In the genomic region with DNA sequence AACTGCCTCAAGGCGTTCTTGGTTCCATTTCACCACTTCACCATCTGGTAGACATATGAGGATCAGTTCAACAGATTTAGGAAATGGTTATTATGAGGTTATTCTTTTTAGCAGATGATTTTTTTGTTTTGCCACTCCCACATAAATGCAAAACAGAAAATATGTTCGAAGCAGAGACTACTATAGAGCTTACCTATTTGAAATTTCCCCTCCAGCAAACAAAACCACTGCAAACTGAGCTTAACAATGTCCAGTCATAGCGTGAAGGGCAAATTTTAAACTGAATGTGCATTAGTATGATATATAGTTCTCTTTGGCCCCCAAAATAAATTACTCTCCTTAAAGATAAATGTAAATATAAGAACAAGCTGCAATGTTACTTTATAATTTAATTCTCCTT, we compare ENCODE assay signal across 17 cellular contexts.
"Had no signal": no experiment of that assay in that cellular context is flagged by ENCODE, and none has a peak within 500 bp of the region (broad histone marks: within the 10 kb centered on the region; RNA-seq: fewer than 3 reads in every experiment).

No MANE protein-coding gene starts in this region.

- H3K27ac ChIP-seq: epithelial cell of prostate, esophagus muscularis mucosa, heart left ventricle, parathyroid adenoma, prostate gland, right lobe of liver, testis, transverse colon had no signal

- H3K79me2 ChIP-seq: parathyroid adenoma had no signal

- DNase-seq: effector memory CD8-positive, alpha-beta T cell; foreskin melanocyte; heart left ventricle; hypothalamus; kidney glomerular epithelial cell; mesendoderm; naive B cell; right lobe of liver; stimulated activated CD4-positive, alpha-beta T cell treated with anti-CD3 and anti-CD28 coated beads, Interleukin-4, amount 100 ng/mL, for 1 hour; stimulated activated CD8-positive, alpha-beta memory T cell treated with anti-CD3 and anti-CD28 coated beads, Interleukin-4, amount 100 ng/mL, for 48 hours; testis; transverse colon had no signal

- H2AFZ ChIP-seq: parathyroid adenoma had no signal

- H3K36me3 ChIP-seq: esophagus muscularis mucosa, heart left ventricle, prostate gland, right lobe of liver, transverse colon had no signal

- ATAC-seq: effector memory CD8-positive, alpha-beta T cell; heart left ventricle; right lobe of liver; stimulated activated effector memory CD8-positive, alpha-beta T cell treated with anti-CD3 and anti-CD28 coated beads, Interleukin-12 subunit alpha, Interleukin-12 subunit beta, amount 100 ng/mL, for 72 hours had no signal

- H3K27me3 ChIP-seq: esophagus muscularis mucosa, heart left ventricle, right lobe of liver, testis, transverse colon had no signal

- H3K9me3 ChIP-seq: esophagus muscularis mucosa, heart left ventricle, prostate gland, right lobe of liver, testis had no signal

- H3K4me3 ChIP-seq: esophagus muscularis mucosa, heart left ventricle, prostate gland, right lobe of liver, testis, transverse colon had no signal

- H3K4me1 ChIP-seq: esophagus muscularis mucosa, heart left ventricle, parathyroid adenoma, prostate gland, right lobe of liver, testis, transverse colon had no signal

- H3K9ac ChIP-seq: parathyroid adenoma had no signal
